Comparison of ENCODE assay signal across 9 cellular contexts in the genomic region with DNA sequence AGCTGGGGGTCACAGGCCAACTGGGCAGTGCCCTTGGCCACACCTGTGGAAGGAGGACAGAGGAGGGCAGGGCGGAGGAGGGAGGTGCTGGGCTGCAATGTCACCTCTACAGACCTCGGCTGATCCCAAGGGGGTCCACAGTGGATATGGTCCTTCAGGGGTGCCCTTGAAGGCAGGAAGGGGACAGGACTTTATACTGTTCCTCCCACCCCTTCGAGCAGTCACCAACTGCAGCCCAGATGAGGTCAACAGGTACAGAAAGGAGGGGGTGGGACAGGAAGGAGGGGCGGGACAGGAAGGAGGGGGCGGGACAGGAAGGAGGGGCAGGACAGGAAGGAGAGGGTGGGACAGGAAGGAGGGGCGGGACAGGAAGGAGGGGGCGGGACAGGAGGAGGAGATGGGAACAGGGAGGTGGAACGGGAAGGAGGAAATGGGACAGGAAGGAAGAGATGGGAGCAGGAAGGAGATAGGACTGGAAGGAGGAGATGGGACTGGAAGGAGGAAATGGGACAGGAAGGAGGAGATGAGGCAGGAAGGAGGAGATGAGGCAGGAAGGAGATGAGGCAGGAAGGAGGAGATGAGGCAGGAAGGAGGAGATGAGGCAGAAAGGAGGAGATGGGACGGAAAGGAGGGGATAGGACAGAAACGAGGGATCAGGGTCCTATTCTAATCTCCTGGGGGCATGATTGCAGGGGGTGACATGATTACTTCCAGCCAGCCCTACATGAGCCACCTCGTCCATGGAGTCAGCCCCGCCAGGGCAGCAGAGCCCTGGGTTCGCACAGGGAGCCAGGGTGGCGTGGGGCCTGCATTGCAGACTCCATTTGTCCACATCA. TPM values are rescaled to one million over a fixed set of nuclear protein-coding genes. Genes with fewer than 3 reads are reported as not detected.
DNase-seq lines count a peak whose midpoint lies in the region; ATAC-seq and TF ChIP-seq lines count a peak whose summit lies in the region.
"Had no signal": no experiment of that assay in that cellular context is flagged by ENCODE, and none has a peak within 500 bp of the region (broad histone marks: within the 10 kb centered on the region; RNA-seq: fewer than 3 reads in every experiment).

No MANE protein-coding gene starts in this region.

- H3K27me3 ChIP-seq in BLaER1 (no peaks in the 10 kb centered on the region), psoas muscle (ENCODE audit: insufficient read depth in 3 of 3, low read length in 2 of 3) (peaks cover 0 to 42% (median 3%) of the 10 kb centered on the region in 3 donors)

- H3K27ac ChIP-seq in BLaER1, result peak overlapping the region; percentile 71
- H3K27ac ChIP-seq in psoas muscle, result no peak overlapping the region
- H3K27ac ChIP-seq: gastrocnemius medialis had no signal

- WGBS in psoas muscle, 3 donors, result 38 to 41% (median 39%) methylated on average over 13 to 14 of the region's 14 CpGs

- H3K9me3 ChIP-seq in BLaER1 (no peaks in the 10 kb centered on the region), psoas muscle (no peaks in the 10 kb centered on the region)
- H3K9me3 ChIP-seq: gastrocnemius medialis had no signal

- H3K4me3 ChIP-seq in BLaER1 (peak overlapping the region; percentile 46), psoas muscle (no peak overlapping the region)
- H3K4me3 ChIP-seq: gastrocnemius medialis had no signal

- H4K20me1 ChIP-seq in BLaER1, result no peaks in the 10 kb centered on the region

- DNase-seq in HCEC 1CT (peak; percentile 22), SKM-1 treated with dmso at 0.1 percent for 144 hours (lab: John Stamatoyannopoulos, UW; ENCODE audit: unreplicated experiment) (peak; percentile 29), psoas muscle (no peak), NCI-H2227 (lab: John Stamatoyannopoulos, UW; ENCODE audit: unreplicated experiment) (no peak), COLO668 (lab: John Stamatoyannopoulos, UW; ENCODE audit: unreplicated experiment) (no peak)
- peak; percentile 27 for DNase-seq in activated naive CD8-positive, alpha-beta T cell treated with anti-CD3 and anti-CD28 coated beads, Interleukin-2, amount 50 U/mL, for 16 hours (ENCODE audit: low read depth, low spot score)

- ATAC-seq in psoas muscle, result peak; percentile 17 to 67 (median 50)
- ATAC-seq in GM21526 (IDR thresholded peaks at IDR 0.05; ENCODE audit: low FRiP score, unreplicated experiment), result no peak

- no peaks in the 10 kb centered on the region for H3K36me3 ChIP-seq in BLaER1
- no peaks in the 10 kb centered on the region for H3K36me3 ChIP-seq in psoas muscle (ENCODE audit: insufficient read depth in 1 of 2, low read depth in 1 of 2)
- H3K36me3 ChIP-seq: gastrocnemius medialis had no signal

- intact Hi-C loops in psoas muscle (cut with DNase I), result no loop called here

- no peak overlapping the region for H3K9ac ChIP-seq in BLaER1

- no peak for TF ChIP-seq CTCF in psoas muscle (IDR thresholded peaks at IDR 0.05)

- peaks cover 98% of the 10 kb centered on the region for H3K4me1 ChIP-seq in BLaER1
- H3K4me1 ChIP-seq in psoas muscle, result peaks cover 5% of the 10 kb centered on the region

- H3K4me2 ChIP-seq in BLaER1, result peak overlapping the region; percentile 80

RNA-seq across cellular contexts. Expression of a gene that starts 19.4 kb away (rescaled TPM):
- total RNA-seq in psoas muscle, result 1 to 10 TPM; 5.1 to 7.2 (median 5.7) TPM
- polyA plus RNA-seq in psoas muscle, result 10 to 100 TPM in 1 of 3 donors, 1 to 10 TPM in 2; 6.5 to 11.4 (median 7.8) TPM

RNA-seq across cellular contexts. Expression of a gene that starts 27.7 kb away (rescaled TPM):
- total RNA-seq in psoas muscle, result 10 to 100 TPM; 17.3 to 20.9 (median 19.4) TPM
- 10 to 100 TPM; 11.6 to 21.6 (median 15.5) TPM for polyA plus RNA-seq in psoas muscle

RNA-seq across cellular contexts. Expression of a gene that starts 39.9 kb away (rescaled TPM):
- under 1 TPM in 3 of 4 donors, not detected in 1; 0.27 to 0.67 (median 0.40) TPM for total RNA-seq in psoas muscle
- polyA plus RNA-seq in psoas muscle, result under 1 TPM; 0.51 to 0.86 (median 0.67) TPM

Comparison
In these comparisons a context has a peak if more than half of its experiments do, and no peak if none do; other contexts are left out.
1. DNase-seq: peak in HCEC 1CT (single experiment), SKM-1 treated with dmso at 0.1 percent for 144 hours (single experiment) and activated naive CD8-positive, alpha-beta T cell treated with anti-CD3 and anti-CD28 coated beads, Interleukin-2, amount 50 U/mL, for 16 hours (single experiment); none in psoas muscle (0 of 2), NCI-H2227 (single experiment) and COLO668 (single experiment).